8 cellular contexts compared by ENCODE assay signal in genomic region chr17:21375757-21376584, GRCh38. TPM values are rescaled to one million over a fixed set of nuclear protein-coding genes. Genes with fewer than 3 reads are reported as not detected.
DNase-seq lines count a peak whose midpoint lies in the region; ATAC-seq and TF ChIP-seq lines count a peak whose summit lies in the region.

Gene KCNJ12, plus strand, starts transcription at chr17:21376357. Its CDS starts 38,986 bp downstream, at chr17:21415343.

- H3K27ac Mint-ChIP-seq in CD8-positive, alpha-beta T cell: no peak within 1 kb of the TSS

- POLR2A ChIA-PET in CD8-positive, alpha-beta T cell (lab: Charles Lee): interaction anchor here (0.7 kb wide), 1 partner anchor 99 kb away, joined by 3 read pairs; no protein-coding TSS in a partner anchor
- POLR2A ChIA-PET in PC-3 (lab: Charles Lee; ENCODE audit: unreplicated experiment): interaction anchor here (0.6 kb wide), 2 partner anchors 8 to 14 kb away, joined by 4 to 5 read pairs; no protein-coding TSS in a partner anchor

- peaks cover 36% of the 10 kb centered on the region for H3K27me3 Mint-ChIP-seq in CD8-positive, alpha-beta T cell (ENCODE audit: low read depth)

- no peaks in the 10 kb centered on the region for H3K9me3 ChIP-seq in CD8-positive, alpha-beta T cell (ENCODE audit: low read length)
- H3K9me3 ChIP-seq in PC-3 (ENCODE audit: low read length) (no peaks in the 10 kb centered on the region), gastroesophageal sphincter (no peaks in the 10 kb centered on the region)

- CTCF ChIA-PET in CD8-positive, alpha-beta T cell (lab: Charles Lee): no interaction called here
- CTCF ChIA-PET in PC-3 (lab: Charles Lee): no interaction called here

- 70 to 86% methylated on average over 1 to 3 of the region's 69 CpGs for WGBS in gastroesophageal sphincter (ENCODE audit: low coverage in 1 of 2), 2 donors

- no peaks in the 10 kb centered on the region for H3K36me3 Mint-ChIP-seq in CD8-positive, alpha-beta T cell

- no peaks in the 10 kb centered on the region for H3K36me3 ChIP-seq in CD8-positive, alpha-beta T cell (ENCODE audit: insufficient read depth, low read length)
- H3K36me3 ChIP-seq in PC-3 (ENCODE audit: low read depth, low read length): no peaks in the 10 kb centered on the region
- no peaks in the 10 kb centered on the region for H3K36me3 ChIP-seq in gastroesophageal sphincter

- no peaks in the 10 kb centered on the region for H3K9me3 Mint-ChIP-seq in CD8-positive, alpha-beta T cell

- no peaks in the 10 kb centered on the region for H4K20me1 ChIP-seq in PC-3 (ENCODE audit: low read length)

- peaks cover 5% of the 10 kb centered on the region for H3K4me1 Mint-ChIP-seq in CD8-positive, alpha-beta T cell (ENCODE audit: low read depth)

- TF ChIP-seq CTCF in CD8-positive, alpha-beta T cell (IDR thresholded peaks at IDR 0.05): no peak
- TF ChIP-seq CTCF in PC-3 (conservative IDR thresholded peaks at IDR 0.05; ENCODE audit: low read depth, low read length) (no peak), gastroesophageal sphincter (IDR thresholded peaks at IDR 0.05) (no peak)

- H3K4me3 Mint-ChIP-seq in CD8-positive, alpha-beta T cell: peak within 1 kb of the TSS; percentile 42

- H3K9ac ChIP-seq in PC-3 (ENCODE audit: low read length): peak within 1 kb of the TSS; percentile 40

- no TSS peak for BruUV-seq in PC-3 (replicated peaks; lab: Mats Ljungman, UMichigan)

- H3K4me2 ChIP-seq in PC-3 (ENCODE audit: low read length): peak within 1 kb of the TSS; percentile 99

- H3F3A ChIP-seq in PC-3 (ENCODE audit: low read length, unreplicated experiment): no peaks in the 10 kb centered on the region

- peak within 1 kb of the TSS; percentile 98 for H2AFZ ChIP-seq in PC-3 (ENCODE audit: low read length)

- no peaks in the 10 kb centered on the region for H3K9me2 ChIP-seq in PC-3 (replicated peaks; ENCODE audit: low read length)

- H3K27ac ChIP-seq in CD8-positive, alpha-beta T cell (ENCODE audit: low read depth, low read length): no peak within 1 kb of the TSS
- H3K27ac ChIP-seq in PC-3 (ENCODE audit: low read length) (no peak within 1 kb of the TSS), gastroesophageal sphincter (peak within 1 kb of the TSS in 2 of 4 donors; percentile 41 to 60)

- no peak for ATAC-seq in CD8-positive, alpha-beta T cell
- ATAC-seq in PC-3 (peak; percentile 34), gastroesophageal sphincter (peak; percentile 28), GM18858 (IDR thresholded peaks at IDR 0.05; ENCODE audit: unreplicated experiment) (no peak), HG02970 (IDR thresholded peaks at IDR 0.05; ENCODE audit: low FRiP score, unreplicated experiment) (no peak), HG03432 (IDR thresholded peaks at IDR 0.05; ENCODE audit: unreplicated experiment) (no peak)

- no peak for TF ChIP-seq EP300 in gastroesophageal sphincter (IDR thresholded peaks at IDR 0.05)

- H3K27me3 ChIP-seq in CD8-positive, alpha-beta T cell (ENCODE audit: insufficient read depth, low read length): no peaks in the 10 kb centered on the region
- H3K27me3 ChIP-seq in PC-3 (ENCODE audit: low read length): no peaks in the 10 kb centered on the region
- H3K27me3 ChIP-seq in gastroesophageal sphincter: peaks cover 57% of the 10 kb centered on the region

- peak within 1 kb of the TSS; percentile 27 for H3K4me3 ChIP-seq in CD8-positive, alpha-beta T cell (ENCODE audit: low read depth, low read length)
- H3K4me3 ChIP-seq in PC-3 (ENCODE audit: low read length): peak within 1 kb of the TSS; percentile 85
- H3K4me3 ChIP-seq in gastroesophageal sphincter: peak within 1 kb of the TSS; percentile 25 to 61

- H3K4me1 ChIP-seq in CD8-positive, alpha-beta T cell (ENCODE audit: insufficient read depth, low read length): peaks cover 19% of the 10 kb centered on the region
- H3K4me1 ChIP-seq in PC-3 (ENCODE audit: insufficient read depth, low read length) (peaks cover 12% of the 10 kb centered on the region), gastroesophageal sphincter (peaks cover 0 to 47% (median 10%) of the 10 kb centered on the region in 3 donors)

- intact Hi-C loops in CD8-positive, alpha-beta T cell (cut with DNase I, micrococcal nuclease): no loop called here
- intact Hi-C loops in PC-3 (cut with micrococcal nuclease): no loop called here

- H3K79me2 ChIP-seq in PC-3 (ENCODE audit: low read length): peaks cover 13% of the 10 kb centered on the region

- no peak for TF ChIP-seq POLR2A in gastroesophageal sphincter (IDR thresholded peaks at IDR 0.05)

- no peak for DNase-seq in CD8-positive, alpha-beta T cell
- DNase-seq in PC-3: peak; percentile 50
- peak in 34 of 56 donors; percentile 7 to 74 (median 33) for DNase-seq in nucleus accumbens (lab: John Stamatoyannopoulos, UW)
- no peak for DNase-seq in stimulated activated CD4-positive, alpha-beta T cell treated with anti-CD3 and anti-CD28 coated beads, Interleukin-2, amount 100 ng/mL, for 48 hours

RNA-seq across cellular contexts. Expression of gene KCNJ12, which starts in this region (rescaled TPM):
- total RNA-seq in CD8-positive, alpha-beta T cell: under 1 TPM; 0.08 to 0.31 TPM
- total RNA-seq in PC-3 (2014; rRNA removed): 10.0 and 11.1 TPM in 2 replicates
- 1 to 10 TPM in 3 of 4 donors, under 1 TPM in 1; 0.78 to 3.1 (median 1.9) TPM for total RNA-seq in gastroesophageal sphincter

Comparison
In these comparisons a context has a peak if more than half of its experiments do, and no peak if none do; other contexts are left out.
1. ATAC-seq: peak in PC-3 (single experiment) and gastroesophageal sphincter (single experiment); none in CD8-positive, alpha-beta T cell (single experiment), GM18858 (single experiment), HG02970 (single experiment) and HG03432 (single experiment).
2. DNase-seq: peak in PC-3 (single experiment) and nucleus accumbens (34 of 56); none in CD8-positive, alpha-beta T cell (0 of 7) and stimulated activated CD4-positive, alpha-beta T cell treated with anti-CD3 and anti-CD28 coated beads, Interleukin-2, amount 100 ng/mL, for 48 hours (0 of 2).
3. H3K4me3 ChIP-seq: peak in every context shown above with its lines; median percentile 85 in PC-3; 43 in gastroesophageal sphincter; 27 in CD8-positive, alpha-beta T cell.